In the genomic region with DNA sequence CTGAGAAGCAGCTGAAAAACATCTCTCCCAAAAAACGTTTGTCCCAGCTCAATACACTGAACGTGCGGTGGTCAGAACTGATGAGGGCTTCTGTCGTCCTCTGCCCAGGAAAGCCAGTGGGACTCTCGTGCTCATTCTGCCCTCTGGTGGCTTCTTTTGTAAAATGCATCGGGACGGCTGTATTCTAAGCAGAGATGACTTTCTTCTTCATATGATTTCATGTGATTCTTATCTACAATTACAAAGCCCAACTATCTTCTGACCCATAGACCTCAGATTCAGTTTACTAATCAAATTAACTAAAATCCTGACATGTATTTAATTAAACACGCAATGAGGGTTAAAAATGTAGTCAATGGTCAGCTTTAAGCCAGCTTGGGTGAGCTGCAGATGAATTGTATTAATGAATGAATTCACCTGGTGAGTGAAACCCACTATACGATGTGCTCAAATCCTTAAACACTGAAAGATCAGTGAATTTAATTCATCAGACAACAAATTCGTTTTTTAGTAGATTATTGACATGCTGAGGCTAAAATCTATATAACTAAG, we compare ENCODE assay signal across 8 cellular contexts.
A peak's percentile ranks its signal among the peaks of the same experiment; 100 is the strongest.
DNase-seq lines count a peak whose midpoint lies in the region; ATAC-seq and TF ChIP-seq lines count a peak whose summit lies in the region.

No MANE protein-coding gene starts in this region.

- intact Hi-C loops in right lobe of liver (cut with DNase I) = no loop called here

- peaks cover 21% of the 10 kb centered on the region for H3K27me3 Mint-ChIP-seq in activated CD4-positive, alpha-beta T cell treated with anti-CD3 and anti-CD28 coated beads, Interleukin-2, amount 10 ng/mL, durations not matched to agents 7 days and 5 days

- no peak for TF ChIP-seq POLR2A in right lobe of liver (IDR thresholded peaks at IDR 0.05)

- POLR2A ChIA-PET in activated CD4-positive, alpha-beta T cell treated with anti-CD3 and anti-CD28 coated beads, Interleukin-2, amount 10 ng/mL, durations not matched to agents 7 days and 5 days (lab: Charles Lee) = no interaction called here

- H3K4me1 ChIP-seq in right lobe of liver = peaks cover 0 to 6% (median 3%) of the 10 kb centered on the region in 4 donors

- no peaks in the 10 kb centered on the region for H3K27me3 ChIP-seq in right lobe of liver

- CTCF ChIA-PET in activated CD4-positive, alpha-beta T cell treated with anti-CD3 and anti-CD28 coated beads, Interleukin-2, amount 10 ng/mL, durations not matched to agents 7 days and 5 days (lab: Charles Lee) = interaction anchor here (1.0 kb wide), 2 partner anchors 9 to 85 kb away, joined by 4 read pairs; no protein-coding TSS in a partner anchor

- no peaks in the 10 kb centered on the region for H3K9me3 ChIP-seq in right lobe of liver

- DNase-seq in AG08396 (ENCODE audit: low spot score) = peak; percentile 62
- DNase-seq in NCI-H460 (ENCODE audit: extremely low read depth, low read depth) = peak; percentile 67
- DNase-seq in activated CD4-positive, alpha-beta T cell treated with anti-CD3 and anti-CD28 coated beads, Interleukin-2, amount 10 ng/mL, durations not matched to agents 7 days and 5 days = peak; percentile 57
- DNase-seq in dedifferentiated amniotic fluid mesenchymal stem cell (ENCODE audit: extremely low spot score) = peak; percentile 68
- DNase-seq in right lobe of liver = peak; percentile 46 to 68 (median 57)
- peak; percentile 35 for DNase-seq in stimulated activated CD8-positive, alpha-beta memory T cell treated with anti-CD3 and anti-CD28 coated beads, Interleukin-12 subunit alpha, Interleukin-12 subunit beta, amount 100 ng/mL, for 1 hour (ENCODE audit: low read depth)

- H3K36me3 ChIP-seq in right lobe of liver = no peaks in the 10 kb centered on the region

- no peaks in the 10 kb centered on the region for H3K9me3 Mint-ChIP-seq in activated CD4-positive, alpha-beta T cell treated with anti-CD3 and anti-CD28 coated beads, Interleukin-2, amount 10 ng/mL, durations not matched to agents 7 days and 5 days

- H3K27ac Mint-ChIP-seq in activated CD4-positive, alpha-beta T cell treated with anti-CD3 and anti-CD28 coated beads, Interleukin-2, amount 10 ng/mL, durations not matched to agents 7 days and 5 days = no peak overlapping the region

- H3K27ac ChIP-seq in right lobe of liver = no peak overlapping the region

- no peaks in the 10 kb centered on the region for H3K36me3 Mint-ChIP-seq in activated CD4-positive, alpha-beta T cell treated with anti-CD3 and anti-CD28 coated beads, Interleukin-2, amount 10 ng/mL, durations not matched to agents 7 days and 5 days (ENCODE audit: low read depth)

- ATAC-seq in GM18511 (IDR thresholded peaks at IDR 0.05; ENCODE audit: unreplicated experiment) (peak; percentile 88), HG03139 (IDR thresholded peaks at IDR 0.05; ENCODE audit: unreplicated experiment) (peak; percentile 77), right lobe of liver (peak; percentile 88 to 97 (median 96))

- peak overlapping the region; percentile 16 for H3K4me3 Mint-ChIP-seq in activated CD4-positive, alpha-beta T cell treated with anti-CD3 and anti-CD28 coated beads, Interleukin-2, amount 10 ng/mL, durations not matched to agents 7 days and 5 days

- H3K4me1 Mint-ChIP-seq in activated CD4-positive, alpha-beta T cell treated with anti-CD3 and anti-CD28 coated beads, Interleukin-2, amount 10 ng/mL, durations not matched to agents 7 days and 5 days = peaks cover 6% of the 10 kb centered on the region

- WGBS in right lobe of liver (ENCODE audit: insufficient coverage, low coverage, low lambda C conversion rate, missing lambda C conversion rate) = 2% methylated on average over 10 of the region's 10 CpGs

- peak overlapping the region in 1 of 3 donors; percentile 13 for H3K4me3 ChIP-seq in right lobe of liver

- peak; percentile 63 to 79 (median 76) for TF ChIP-seq CTCF in right lobe of liver (IDR thresholded peaks at IDR 0.05)
